Comparison of ENCODE assay signal across 17 cellular contexts in genomic region chr9:133971121-133971951, GRCh38. TPM values are rescaled to one million over a fixed set of nuclear protein-coding genes. Genes with fewer than 3 reads are reported as not detected.
DNase-seq lines count a peak whose midpoint lies in the region; ATAC-seq, FAIRE-seq and TF ChIP-seq lines count a peak whose summit lies in the region.
"Had no signal": no experiment of that assay in that cellular context is flagged by ENCODE, and none has a peak within 500 bp of the region (broad histone marks: within the 10 kb centered on the region; RNA-seq: fewer than 3 reads in every experiment).

No MANE protein-coding gene starts in this region.

- H3K9me3 ChIP-seq in SJSA1 (replicated peaks): no peaks in the 10 kb centered on the region
- H3K9me3 ChIP-seq in HepG2 (ENCODE audit: low read length): no peaks in the 10 kb centered on the region
- H3K9me3 ChIP-seq in spleen: no peaks in the 10 kb centered on the region

- DNase-seq in GM23338 (ENCODE audit: low spot score) (no peak), SJSA1 (ENCODE audit: low read depth in 1 of 2, low spot score in 2 of 2) (peak; percentile 92), HepG2 (ENCODE audit: low spot score) (no peak), spleen (peak; percentile 61), HTR-8/SVneo (ENCODE audit: insufficient read length, low spot score) (no peak)
- DNase-seq in activated T-helper 2 cell treated with anti-CD3 and anti-CD28 coated beads, Interferon-gamma antibody, Interleukin-2, Interleukin-4, amounts not matched to agents 10 μg/mL and 5 μg/mL and 100 μg/mL, durations not matched to agents 14 hours and 24 hours and 36 hours (ENCODE audit: low spot score): no peak
- DNase-seq: activated CD4-positive, alpha-beta T cell treated with anti-CD3 and anti-CD28 coated beads for 4 hours; activated naive CD8-positive, alpha-beta T cell treated with anti-CD3 and anti-CD28 coated beads, Interleukin-2, amount 10 ng/mL, durations not matched to agents 7 days and 5 days; activated T-cell treated with anti-CD3 and anti-CD28 coated beads for 4 hours; C1 segment of cervical spinal cord; mammary epithelial cell; NCI-H1930; RPMI8226; T-helper 2 cell had no signal

- H3K4me3 ChIP-seq in GM23338 (no peak overlapping the region), SJSA1 (no peak overlapping the region), HepG2 (replicated peaks in 1 of 3; ENCODE audit: insufficient read depth in 1 of 3, low read depth in 2 of 3, low read length in 3 of 3) (peak overlapping the region in 1 of 3 experiments; percentile 6; a peak in 1 of 6 replicates), spleen (no peak overlapping the region)

- TF ChIP-seq POLR2A in HepG2 (IDR thresholded peaks at IDR 0.05; ENCODE audit: insufficient read depth in 1 of 2, low read depth in 2 of 2, low read length in 2 of 2) (no peak), spleen (IDR thresholded peaks at IDR 0.05) (no peak)

- H3K9me2 ChIP-seq in GM23338 (ENCODE audit: insufficient read depth): no peaks in the 10 kb centered on the region

- H3K4me1 Mint-ChIP-seq in GM23338: peaks cover 40% of the 10 kb centered on the region
- peaks cover 4% of the 10 kb centered on the region for H3K4me1 Mint-ChIP-seq in activated T-helper 2 cell treated with anti-CD3 and anti-CD28 coated beads, Interferon-gamma antibody, Interleukin-2, Interleukin-4, amounts not matched to agents 10 μg/mL and 5 μg/mL and 100 μg/mL, durations not matched to agents 14 hours and 24 hours and 36 hours (ENCODE audit: low read depth)
- H3K4me1 Mint-ChIP-seq: activated naive CD8-positive, alpha-beta T cell treated with anti-CD3 and anti-CD28 coated beads, Interleukin-2, amount 10 ng/mL, durations not matched to agents 7 days and 5 days; central memory CD8-positive, alpha-beta T cell had no signal

- no peaks in the 10 kb centered on the region for H3K9me3 Mint-ChIP-seq in GM23338
- H3K9me3 Mint-ChIP-seq in activated T-helper 2 cell treated with anti-CD3 and anti-CD28 coated beads, Interferon-gamma antibody, Interleukin-2, Interleukin-4, amounts not matched to agents 10 μg/mL and 5 μg/mL and 100 μg/mL, durations not matched to agents 14 hours and 24 hours and 36 hours: no peaks in the 10 kb centered on the region
- H3K9me3 Mint-ChIP-seq: activated naive CD8-positive, alpha-beta T cell treated with anti-CD3 and anti-CD28 coated beads, Interleukin-2, amount 10 ng/mL, durations not matched to agents 7 days and 5 days; central memory CD8-positive, alpha-beta T cell; stimulated activated naive CD8-positive, alpha-beta T cell treated with anti-CD3 and anti-CD28 coated beads, Interleukin-15, Interleukin-2, amounts not matched to agents 100 ng/mL and 50 ng/mL, for 24 hours had no signal

- no peak overlapping the region for H2AFZ ChIP-seq in GM23338
- H2AFZ ChIP-seq in HepG2 (ENCODE audit: low read length): no peak overlapping the region

- H3K4me3 Mint-ChIP-seq in GM23338: no peak overlapping the region
- H3K4me3 Mint-ChIP-seq in activated T-helper 2 cell treated with anti-CD3 and anti-CD28 coated beads, Interferon-gamma antibody, Interleukin-2, Interleukin-4, amounts not matched to agents 10 μg/mL and 5 μg/mL and 100 μg/mL, durations not matched to agents 14 hours and 24 hours and 36 hours (ENCODE audit: low read depth): no peak overlapping the region
- H3K4me3 Mint-ChIP-seq: activated naive CD8-positive, alpha-beta T cell treated with anti-CD3 and anti-CD28 coated beads, Interleukin-2, amount 10 ng/mL, durations not matched to agents 7 days and 5 days; central memory CD8-positive, alpha-beta T cell; stimulated activated naive CD8-positive, alpha-beta T cell treated with anti-CD3 and anti-CD28 coated beads, Interleukin-15, Interleukin-2, amounts not matched to agents 100 ng/mL and 50 ng/mL, for 24 hours had no signal

- H3K4me2 ChIP-seq in GM23338 (no peak overlapping the region), HepG2 (ENCODE audit: low read depth, low read length) (peak overlapping the region; percentile 30; the same call in 1 of the 2 replicates)

- POLR2A ChIA-PET in HepG2 (lab: Yijun Ruan, JAX): no interaction called here

- no peak overlapping the region for H3K27ac ChIP-seq in GM23338 (ENCODE audit: low read depth)
- H3K27ac ChIP-seq in SJSA1: peak overlapping the region; percentile 81
- peak overlapping the region; percentile 50 for H3K27ac ChIP-seq in HepG2 (ENCODE audit: extremely low read length, insufficient read depth, low read length)
- peak overlapping the region in 5 of 8 donors; percentile 20 to 62 (median 41) for H3K27ac ChIP-seq in spleen

- peak overlapping the region; percentile 14; the same call in 1 of the 2 replicates for H3K9ac ChIP-seq in HepG2 (ENCODE audit: insufficient read depth, low read depth, low read length)

- intact Hi-C loops in HepG2 (cut with micrococcal nuclease; ENCODE audit: unreplicated experiment): no loop called here
- intact Hi-C loops in spleen (cut with DNase I; ENCODE audit: low total_unique reads): no loop called here
- intact Hi-C loops in activated T-helper 2 cell treated with anti-CD3 and anti-CD28 coated beads, Interferon-gamma antibody, Interleukin-2, Interleukin-4, amounts not matched to agents 10 μg/mL and 5 μg/mL and 100 μg/mL, durations not matched to agents 14 hours and 24 hours and 36 hours (cut with micrococcal nuclease): no loop called here

- no peaks in the 10 kb centered on the region for H3F3A ChIP-seq in GM23338 (replicated peaks; ENCODE audit: low read depth)

- H3K4me1 ChIP-seq in GM23338 (ENCODE audit: insufficient read depth) (peaks cover 10% of the 10 kb centered on the region), SJSA1 (replicated peaks) (peaks cover 98% of the 10 kb centered on the region), HepG2 (ENCODE audit: insufficient read depth, low read length) (peaks cover 61% of the 10 kb centered on the region), spleen (peaks cover 16 to 91% (median 61%) of the 10 kb centered on the region in 6 donors)

- TF ChIP-seq EP300 in HepG2 (IDR thresholded peaks at IDR 0.05; ENCODE audit: low read depth in 2 of 2, low read length in 2 of 2): no peak
- no peak for TF ChIP-seq EP300 in HepG2 (CRISPR knock-in tag; IDR thresholded peaks at IDR 0.05; ENCODE audit: borderline replicate concordance)

- no peak for TF ChIP-seq RAD21 in HepG2 (CRISPR knock-in tag; IDR thresholded peaks at IDR 0.05)

- CTCF ChIA-PET in HepG2 (lab: Yijun Ruan, JAX; ENCODE audit: low intra/inter-chr PET ratio, low total read pairs): no interaction called here

- no peak for FAIRE-seq in HepG2 (lab: Jason Lieb, UNC)
- no peak for FAIRE-seq in HTR-8/SVneo (lab: Jason Lieb, UNC)

- 69% methylated on average over 9 of the region's 22 CpGs for WGBS in HepG2 (ENCODE audit: low lambda C conversion rate)
- WGBS in spleen, 5 donors: 70 to 80% (median 72%) methylated on average over 14 to 22 of the region's 22 CpGs

- no TSS peak for BruUV-seq in HepG2 (replicated peaks; lab: Mats Ljungman, UMichigan)

- no peaks in the 10 kb centered on the region for H3K36me3 ChIP-seq in GM23338 (ENCODE audit: insufficient read depth)
- no peaks in the 10 kb centered on the region; the same call in 1 of the 2 replicates for H3K36me3 ChIP-seq in SJSA1
- H3K36me3 ChIP-seq in HepG2 (replicated peaks in 1 of 2; ENCODE audit: control insufficient read depth in 1 of 2, insufficient read depth in 2 of 2, low read length in 2 of 2): peaks cover 0 to 3% of the 10 kb centered on the region in 2 experiments; a peak in 2 of 5 replicates
- H3K36me3 ChIP-seq in spleen: no peaks in the 10 kb centered on the region

- H3K79me2 ChIP-seq in GM23338 (replicated peaks; ENCODE audit: insufficient read depth): peaks cover 97% of the 10 kb centered on the region
- peaks cover 96% of the 10 kb centered on the region for H3K79me2 ChIP-seq in HepG2 (ENCODE audit: insufficient read depth, low read length)

- H3K36me3 Mint-ChIP-seq in GM23338 (ENCODE audit: low read depth): no peaks in the 10 kb centered on the region
- H3K36me3 Mint-ChIP-seq in activated T-helper 2 cell treated with anti-CD3 and anti-CD28 coated beads, Interferon-gamma antibody, Interleukin-2, Interleukin-4, amounts not matched to agents 10 μg/mL and 5 μg/mL and 100 μg/mL, durations not matched to agents 14 hours and 24 hours and 36 hours (ENCODE audit: low read depth): no peaks in the 10 kb centered on the region
- H3K36me3 Mint-ChIP-seq: activated naive CD8-positive, alpha-beta T cell treated with anti-CD3 and anti-CD28 coated beads, Interleukin-2, amount 10 ng/mL, durations not matched to agents 7 days and 5 days had no signal

- H3K27me3 Mint-ChIP-seq in GM23338 (ENCODE audit: insufficient read depth, low read depth, poor library complexity): peaks cover 12% of the 10 kb centered on the region
- no peaks in the 10 kb centered on the region for H3K27me3 Mint-ChIP-seq in activated T-helper 2 cell treated with anti-CD3 and anti-CD28 coated beads, Interferon-gamma antibody, Interleukin-2, Interleukin-4, amounts not matched to agents 10 μg/mL and 5 μg/mL and 100 μg/mL, durations not matched to agents 14 hours and 24 hours and 36 hours (ENCODE audit: low read depth)
- H3K27me3 Mint-ChIP-seq: central memory CD8-positive, alpha-beta T cell; stimulated activated naive CD8-positive, alpha-beta T cell treated with anti-CD3 and anti-CD28 coated beads, Interleukin-15, Interleukin-2, amounts not matched to agents 100 ng/mL and 50 ng/mL, for 24 hours had no signal

- TF ChIP-seq CTCF in GM23338 (conservative IDR thresholded peaks at IDR 0.05; ENCODE audit: low read depth in 2 of 2): no peak
- TF ChIP-seq CTCF in HepG2 (CRISPR knock-in tag; IDR thresholded peaks at IDR 0.05): 0 out of 2 replicates have a peak, but pooled peaks have one; percentile 2
- no peak for TF ChIP-seq CTCF in spleen (IDR thresholded peaks at IDR 0.05 in 8 of 11, conservative IDR thresholded peaks at IDR 0.05 in 3 of 11)

- peak; percentile 32 for ATAC-seq in GM23338
- ATAC-seq in HepG2: peak; percentile 45
- no peak for ATAC-seq in HG03378 (IDR thresholded peaks at IDR 0.05; ENCODE audit: unreplicated experiment)

- H4K20me1 ChIP-seq in GM23338 (replicated peaks; ENCODE audit: insufficient read depth): peaks cover 14% of the 10 kb centered on the region
- peaks cover 37% of the 10 kb centered on the region for H4K20me1 ChIP-seq in HepG2 (ENCODE audit: insufficient read depth, low read length)

- H3K27ac Mint-ChIP-seq in GM23338: no peak overlapping the region
- no peak overlapping the region for H3K27ac Mint-ChIP-seq in activated T-helper 2 cell treated with anti-CD3 and anti-CD28 coated beads, Interferon-gamma antibody, Interleukin-2, Interleukin-4, amounts not matched to agents 10 μg/mL and 5 μg/mL and 100 μg/mL, durations not matched to agents 14 hours and 24 hours and 36 hours
- H3K27ac Mint-ChIP-seq: activated naive CD8-positive, alpha-beta T cell treated with anti-CD3 and anti-CD28 coated beads, Interleukin-2, amount 10 ng/mL, durations not matched to agents 7 days and 5 days; stimulated activated naive CD8-positive, alpha-beta T cell treated with anti-CD3 and anti-CD28 coated beads, Interleukin-15, Interleukin-2, amounts not matched to agents 100 ng/mL and 50 ng/mL, for 24 hours had no signal

- H3K27me3 ChIP-seq in GM23338 (ENCODE audit: insufficient read depth) (no peaks in the 10 kb centered on the region), SJSA1 (replicated peaks) (no peaks in the 10 kb centered on the region), HepG2 (ENCODE audit: control insufficient read depth in 1 of 2, insufficient read depth in 2 of 2, low read length in 2 of 2) (no peaks in the 10 kb centered on the region), spleen (replicated peaks in 1 of 7) (no peaks in the 10 kb centered on the region)

- in situ Hi-C loops in HepG2 (cut with HindIII; ENCODE audit: extremely low pct_ligation_motif_present, low pct_unique_long_range_greater_than_20kb): no loop called here

RNA-seq across cellular contexts. Expression of gene VAV2, which starts 20.8 kb away (rescaled TPM):
- 24.3 and 28.9 TPM in 2 replicates for total RNA-seq in GM23338 (2014; rRNA removed; shearing (Covaris generic))
- polyA plus RNA-seq in GM23338 (2016; fragmentation: Nextera tagmentation; extraction: Ambion mirVana) (7.2 and 8.1 TPM in 2 replicates), HepG2 (2011; rRNA removed) (22.9 and 32.7 TPM in 2 replicates), spleen (10 to 100 TPM; 14.2 to 25.0 (median 15.0) TPM)
- 12.2 and 25.0 TPM in 2 replicates for total RNA-seq in SJSA1 (2014; rRNA removed; shearing (Covaris generic))
- total RNA-seq in HepG2 (2016; rRNA removed; fragmentation: Illumina TruSeq; extraction: Trizol) (21.2 and 22.5 TPM in 2 replicates), spleen (10 to 100 TPM; 17.9 to 39.2 (median 31.3) TPM)
- total RNA-seq in HepG2 (2016; cell fraction: cytosol; rRNA removed; fragmentation: Illumina TruSeq; extraction: Trizol; ENCODE audit: low read depth): 11.6 and 15.3 TPM in 2 replicates
- 17.5 and 22.6 TPM in 2 replicates for total RNA-seq in HepG2 (2016; cell fraction: insoluble cytoplasmic fraction; rRNA removed; fragmentation: Illumina TruSeq; extraction: Trizol)
- total RNA-seq in HepG2 (2016; cell fraction: membrane; rRNA removed; fragmentation: Illumina TruSeq; extraction: Trizol): 15.0 and 15.8 TPM in 2 replicates
- total RNA-seq in HepG2 (2016; cell fraction: nucleus; rRNA removed; fragmentation: Illumina TruSeq; extraction: Trizol): 24.8 and 26.3 TPM in 2 replicates
- 23.2 and 24.2 TPM in 2 replicates for polyA plus RNA-seq in HepG2 (2011; cell fraction: cytosol; rRNA removed)
- 70.9 and 79.3 TPM in 2 replicates for polyA plus RNA-seq in HepG2 (2011; cell fraction: nucleus; rRNA removed)
- 34.9 and 35.5 TPM in 2 replicates for polyA plus RNA-seq in HepG2 (2012)
- 2.1 and 2.5 TPM in 2 replicates for polyA plus RNA-seq in HepG2 (2016; cell fraction: cytosol; fragmentation: Illumina TruSeq; extraction: Trizol; ENCODE audit: low read depth)
- 21.5 and 26.8 TPM in 2 replicates for polyA plus RNA-seq in HepG2 (2016; cell fraction: insoluble cytoplasmic fraction; fragmentation: Illumina TruSeq; extraction: Trizol; ENCODE audit: low read depth)
- polyA plus RNA-seq in HepG2 (2016; cell fraction: membrane; fragmentation: Illumina TruSeq; extraction: Trizol; ENCODE audit: low read depth): 8.7 and 9.2 TPM in 2 replicates
- polyA plus RNA-seq in HepG2 (2016; cell fraction: nucleus; fragmentation: Illumina TruSeq; extraction: Trizol; ENCODE audit: insufficient read depth, low read depth): 61.9 and 62.3 TPM in 2 replicates
- polyA minus RNA-seq in HepG2 (2011; rRNA and poly(A)+ RNA removed; ENCODE audit: low replicate concordance): 37.6 and 51.8 TPM in 2 replicates
- 33.6 and 35.2 TPM in 2 replicates for polyA minus RNA-seq in HepG2 (2011; cell fraction: cytosol; rRNA and poly(A)+ RNA removed)
- 32.7 and 34.4 TPM in 2 replicates for polyA minus RNA-seq in HepG2 (2011; cell fraction: nucleus; rRNA and poly(A)+ RNA removed)
- 8.6 TPM in 2 replicates for total RNA-seq in activated T-helper 2 cell treated with anti-CD3 and anti-CD28 coated beads, Interferon-gamma antibody, Interleukin-2, Interleukin-4, amounts not matched to agents 10 μg/mL and 5 μg/mL and 100 μg/mL, durations not matched to agents 14 hours and 24 hours and 36 hours

RNA-seq across cellular contexts. Expression of gene BRD3OS, which starts 53.9 kb away (rescaled TPM):
- 12.8 and 16.0 TPM in 2 replicates for total RNA-seq in GM23338 (2014; rRNA removed; shearing (Covaris generic))
- polyA plus RNA-seq in GM23338 (2016; fragmentation: Nextera tagmentation; extraction: Ambion mirVana): 9.2 and 10.9 TPM in 2 replicates
- 4.0 and 9.2 TPM in 2 replicates for total RNA-seq in SJSA1 (2014; rRNA removed; shearing (Covaris generic))
- 4.9 and 5.0 TPM in 2 replicates for total RNA-seq in HepG2 (2016; rRNA removed; fragmentation: Illumina TruSeq; extraction: Trizol)
- 2.6 and 4.1 TPM in 2 replicates for total RNA-seq in HepG2 (2016; cell fraction: cytosol; rRNA removed; fragmentation: Illumina TruSeq; extraction: Trizol; ENCODE audit: low read depth)
- 4.9 and 5.5 TPM in 2 replicates for total RNA-seq in HepG2 (2016; cell fraction: insoluble cytoplasmic fraction; rRNA removed; fragmentation: Illumina TruSeq; extraction: Trizol)
- 10.3 and 11.9 TPM in 2 replicates for total RNA-seq in HepG2 (2016; cell fraction: membrane; rRNA removed; fragmentation: Illumina TruSeq; extraction: Trizol)
- 3.1 and 4.3 TPM in 2 replicates for total RNA-seq in HepG2 (2016; cell fraction: nucleus; rRNA removed; fragmentation: Illumina TruSeq; extraction: Trizol)
- 3.9 and 5.7 TPM in 2 replicates for polyA plus RNA-seq in HepG2 (2011; rRNA removed)
- 3.3 and 4.0 TPM in 2 replicates for polyA plus RNA-seq in HepG2 (2011; cell fraction: cytosol; rRNA removed)
- polyA plus RNA-seq in HepG2 (2011; cell fraction: nucleus; rRNA removed): 3.3 and 3.7 TPM in 2 replicates
- 2.3 and 2.6 TPM in 2 replicates for polyA plus RNA-seq in HepG2 (2012)
- 4.5 and 6.0 TPM in 2 replicates for polyA plus RNA-seq in HepG2 (2016; cell fraction: cytosol; fragmentation: Illumina TruSeq; extraction: Trizol; ENCODE audit: low read depth)
- polyA plus RNA-seq in HepG2 (2016; cell fraction: insoluble cytoplasmic fraction; fragmentation: Illumina TruSeq; extraction: Trizol; ENCODE audit: low read depth): 5.4 and 5.8 TPM in 2 replicates
- polyA plus RNA-seq in HepG2 (2016; cell fraction: membrane; fragmentation: Illumina TruSeq; extraction: Trizol; ENCODE audit: low read depth): 8.8 and 10.1 TPM in 2 replicates
- polyA plus RNA-seq in HepG2 (2016; cell fraction: nucleus; fragmentation: Illumina TruSeq; extraction: Trizol; ENCODE audit: insufficient read depth, low read depth): 4.3 and 5.4 TPM in 2 replicates
- 5.6 and 12.7 TPM in 2 replicates for polyA minus RNA-seq in HepG2 (2011; rRNA and poly(A)+ RNA removed; ENCODE audit: low replicate concordance)
- 2.5 and 3.1 TPM in 2 replicates for polyA minus RNA-seq in HepG2 (2011; cell fraction: cytosol; rRNA and poly(A)+ RNA removed)
- polyA minus RNA-seq in HepG2 (2011; cell fraction: nucleus; rRNA and poly(A)+ RNA removed): 1.5 and 2.1 TPM in 2 replicates
- total RNA-seq in spleen: 10 to 100 TPM in 5 of 7 donors, 1 to 10 TPM in 2; 9.5 to 13.2 (median 11.3) TPM
- 10 to 100 TPM in 1 of 3 donors, 1 to 10 TPM in 2; 6.9 to 10.2 (median 9.8) TPM for polyA plus RNA-seq in spleen
- total RNA-seq in activated T-helper 2 cell treated with anti-CD3 and anti-CD28 coated beads, Interferon-gamma antibody, Interleukin-2, Interleukin-4, amounts not matched to agents 10 μg/mL and 5 μg/mL and 100 μg/mL, durations not matched to agents 14 hours and 24 hours and 36 hours: 12.3 and 15.8 TPM in 2 replicates

Comparison
In these comparisons a context has a peak if more than half of its experiments do, and no peak if none do; other contexts are left out.
1. DNase-seq: peak in SJSA1 (2 of 2) and spleen (single experiment); none in GM23338 (single experiment), HepG2 (single experiment), activated T-helper 2 cell treated with anti-CD3 and anti-CD28 coated beads, Interferon-gamma antibody, Interleukin-2, Interleukin-4, amounts not matched to agents 10 μg/mL and 5 μg/mL and 100 μg/mL, durations not matched to agents 14 hours and 24 hours and 36 hours (single experiment) and HTR-8/SVneo (single experiment).